8 cellular contexts compared by ENCODE assay signal in the genomic region with DNA sequence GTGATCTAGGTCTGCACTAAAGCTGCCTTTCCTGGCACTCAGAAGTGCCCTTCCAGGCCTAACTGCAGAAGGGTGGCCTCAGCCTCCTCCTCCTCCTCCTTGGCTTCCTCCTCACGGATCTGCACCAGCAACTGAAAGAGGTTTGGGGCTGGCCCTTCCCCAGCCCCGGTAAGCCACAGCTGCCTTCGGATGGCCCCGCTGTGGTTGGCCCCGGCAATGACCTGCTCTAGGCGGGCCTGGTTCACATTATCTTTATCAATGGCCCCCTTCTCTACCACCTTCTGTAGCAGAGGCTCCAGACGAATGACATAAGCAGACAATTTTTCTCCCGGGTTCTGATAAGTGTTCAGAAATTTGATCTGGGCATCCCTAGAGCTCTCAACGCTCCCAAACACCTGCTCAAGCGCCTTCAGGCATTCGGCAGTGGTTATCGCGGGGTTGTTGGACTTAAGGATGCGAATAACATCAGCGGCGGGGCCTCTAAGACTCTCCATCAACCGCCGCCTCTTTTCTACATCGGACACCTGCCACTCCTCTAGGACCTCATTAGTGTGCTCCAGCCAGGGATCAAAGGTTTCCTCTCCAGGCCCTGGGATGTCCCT. TPM values are rescaled to one million over a fixed set of nuclear protein-coding genes. Genes with fewer than 3 reads are reported as not detected.
DNase-seq lines count a peak whose midpoint lies in the region; ATAC-seq and TF ChIP-seq lines count a peak whose summit lies in the region.

No MANE protein-coding gene starts in this region.

- peaks cover 7% of the 10 kb centered on the region for H3K79me1 ChIP-seq in trophoblast cell (ENCODE audit: low read length)

- H2AFZ ChIP-seq in trophoblast cell (ENCODE audit: insufficient read depth, low read length, poor library complexity), result no peak overlapping the region

- POLR2A ChIA-PET in activated CD8-positive, alpha-beta T cell treated with anti-CD3 and anti-CD28 coated beads for 36 hours (lab: Charles Lee), result interaction anchor here (0.8 to 4.9 kb wide), 15 partner anchors 11 to 174 kb away, joined by 3 to 25 read pairs (median 4); a partner anchor contains a TSS

- H3K36me3 Mint-ChIP-seq in activated CD8-positive, alpha-beta T cell treated with anti-CD3 and anti-CD28 coated beads for 36 hours (ENCODE audit: low read depth), result peaks cover 19% of the 10 kb centered on the region

- peak; percentile 35 for ATAC-seq in activated CD8-positive, alpha-beta T cell treated with anti-CD3 and anti-CD28 coated beads for 36 hours

- no peak overlapping the region for H2BK5ac ChIP-seq in trophoblast cell (ENCODE audit: low read depth, low read length, poor library complexity)

- H4K8ac ChIP-seq in trophoblast cell (ENCODE audit: low read depth, low read length), result no peak overlapping the region

- H4K91ac ChIP-seq in trophoblast cell (ENCODE audit: low read depth, low read length), result no peak overlapping the region

- H3K4me1 Mint-ChIP-seq in activated CD8-positive, alpha-beta T cell treated with anti-CD3 and anti-CD28 coated beads for 36 hours (ENCODE audit: low read depth), result peaks cover 18% of the 10 kb centered on the region

- peak overlapping the region; percentile 85 for H3K4me3 ChIP-seq in fibroblast of mammary gland (ENCODE audit: control insufficient read depth, low read depth, low read length)
- H3K4me3 ChIP-seq in trophoblast cell (ENCODE audit: low read depth, low read length), result peak overlapping the region; percentile 10

- no peaks in the 10 kb centered on the region for H3K27me3 Mint-ChIP-seq in activated CD8-positive, alpha-beta T cell treated with anti-CD3 and anti-CD28 coated beads for 36 hours

- no CpG with 5 or more reads among the region's 19 CpGs for WGBS in trophoblast cell (ENCODE audit: extremely low coverage, insufficient coverage, insufficient read length)

- no peak overlapping the region for H3K18ac ChIP-seq in trophoblast cell (ENCODE audit: low read length)

- peak overlapping the region; percentile 98 for H3K27ac Mint-ChIP-seq in activated CD8-positive, alpha-beta T cell treated with anti-CD3 and anti-CD28 coated beads for 36 hours

- H3K4me1 ChIP-seq in trophoblast cell (ENCODE audit: control insufficient read depth in 1 of 2, insufficient read depth in 2 of 2, low read length in 2 of 2), result peaks cover 9 to 19% of the 10 kb centered on the region in 2 experiments

- no peak overlapping the region for H2BK12ac ChIP-seq in trophoblast cell (ENCODE audit: low read length)

- no peak overlapping the region for H3K27ac ChIP-seq in trophoblast cell (ENCODE audit: low read depth, low read length)

- H3K9ac ChIP-seq in trophoblast cell (ENCODE audit: low read length), result no peak overlapping the region

- H3K27me3 ChIP-seq in trophoblast cell (ENCODE audit: insufficient read depth, low read length), result no peaks in the 10 kb centered on the region

- H3K9me3 ChIP-seq in trophoblast cell (ENCODE audit: insufficient read depth, low read depth, low read length), result no peaks in the 10 kb centered on the region

- no peak overlapping the region for H4K12ac ChIP-seq in trophoblast cell (ENCODE audit: low read depth, low read length)

- no peak overlapping the region for H2AK5ac ChIP-seq in trophoblast cell (ENCODE audit: low read length)

- intact Hi-C loops in activated CD8-positive, alpha-beta T cell treated with anti-CD3 and anti-CD28 coated beads for 36 hours (cut with micrococcal nuclease), result no loop called here

- no peak overlapping the region for H3K23ac ChIP-seq in trophoblast cell (ENCODE audit: low read length)

- no peak overlapping the region for H2BK120ac ChIP-seq in trophoblast cell (ENCODE audit: insufficient read depth, low read length, poor library complexity)

- H3K4ac ChIP-seq in trophoblast cell (ENCODE audit: low read depth, low read length), result no peak overlapping the region

- peaks cover 4 to 8% of the 10 kb centered on the region in 2 experiments for H3K36me3 ChIP-seq in trophoblast cell (ENCODE audit: control insufficient read depth in 1 of 2, insufficient read depth in 2 of 2, low read length in 2 of 2)

- H3K4me3 Mint-ChIP-seq in activated CD8-positive, alpha-beta T cell treated with anti-CD3 and anti-CD28 coated beads for 36 hours, result peak overlapping the region; percentile 93

- peak overlapping the region; percentile 62 for H3K4me2 ChIP-seq in trophoblast cell (ENCODE audit: low read length)

- H3K14ac ChIP-seq in trophoblast cell (ENCODE audit: low read length), result no peak overlapping the region

- peak; percentile 73 for DNase-seq in activated CD8-positive, alpha-beta memory T cell treated with anti-CD3 and anti-CD28 coated beads for 24 hours
- DNase-seq in activated CD8-positive, alpha-beta memory T cell treated with anti-CD3 and anti-CD28 coated beads, Interleukin-2, amount 50 U/mL, for 4 hours, result no peak
- DNase-seq in NCI-H146 (lab: John Stamatoyannopoulos, UW), result peak; percentile 64
- peak; percentile 64 for DNase-seq in activated CD8-positive, alpha-beta T cell treated with anti-CD3 and anti-CD28 coated beads for 36 hours
- no peak for DNase-seq in fibroblast of mammary gland (ENCODE audit: low read depth)
- no peak for DNase-seq in trophoblast cell
- DNase-seq in HPDE6-E6E7 (ENCODE audit: extremely low spot score), result no peak
- DNase-seq in putamen (ENCODE audit: low spot score), result no peak

- TF ChIP-seq CTCF in activated CD8-positive, alpha-beta T cell treated with anti-CD3 and anti-CD28 coated beads for 36 hours (IDR thresholded peaks at IDR 0.05), result no peak
- no peak for TF ChIP-seq CTCF in fibroblast of mammary gland (conservative IDR thresholded peaks at IDR 0.05; ENCODE audit: control insufficient read depth, insufficient read depth, low read depth, low read length)

- no peaks in the 10 kb centered on the region for H3K9me3 Mint-ChIP-seq in activated CD8-positive, alpha-beta T cell treated with anti-CD3 and anti-CD28 coated beads for 36 hours

- CTCF ChIA-PET in activated CD8-positive, alpha-beta T cell treated with anti-CD3 and anti-CD28 coated beads for 36 hours (lab: Charles Lee), result interaction anchor here (0.8 to 1.8 kb wide), 8 partner anchors 12 to 539 kb away, joined by 3 to 7 read pairs (median 4); a partner anchor contains a TSS

- H3K79me2 ChIP-seq in trophoblast cell (ENCODE audit: control insufficient read depth, insufficient read depth, low read length, poor library complexity), result peaks cover 7% of the 10 kb centered on the region

RNA-seq across cellular contexts. Expression of a gene that starts 1.5 kb away (rescaled TPM):
- total RNA-seq in activated CD8-positive, alpha-beta T cell treated with anti-CD3 and anti-CD28 coated beads for 36 hours, result 10 to 100 TPM; 22.9 to 24.1 TPM
- polyA plus RNA-seq in trophoblast cell (2013), result 19.1 and 19.3 TPM in 2 replicates

Comparison
In these comparisons a context has a peak if more than half of its experiments do, and no peak if none do; other contexts are left out.
1. DNase-seq: peak in activated CD8-positive, alpha-beta memory T cell treated with anti-CD3 and anti-CD28 coated beads for 24 hours (single experiment), NCI-H146 (single experiment) and activated CD8-positive, alpha-beta T cell treated with anti-CD3 and anti-CD28 coated beads for 36 hours (single experiment); none in activated CD8-positive, alpha-beta memory T cell treated with anti-CD3 and anti-CD28 coated beads, Interleukin-2, amount 50 U/mL, for 4 hours (single experiment), fibroblast of mammary gland (single experiment), trophoblast cell (0 of 2), HPDE6-E6E7 (single experiment) and putamen (single experiment).